Comparison of ENCODE assay signal across 10 cellular contexts in the genomic region with DNA sequence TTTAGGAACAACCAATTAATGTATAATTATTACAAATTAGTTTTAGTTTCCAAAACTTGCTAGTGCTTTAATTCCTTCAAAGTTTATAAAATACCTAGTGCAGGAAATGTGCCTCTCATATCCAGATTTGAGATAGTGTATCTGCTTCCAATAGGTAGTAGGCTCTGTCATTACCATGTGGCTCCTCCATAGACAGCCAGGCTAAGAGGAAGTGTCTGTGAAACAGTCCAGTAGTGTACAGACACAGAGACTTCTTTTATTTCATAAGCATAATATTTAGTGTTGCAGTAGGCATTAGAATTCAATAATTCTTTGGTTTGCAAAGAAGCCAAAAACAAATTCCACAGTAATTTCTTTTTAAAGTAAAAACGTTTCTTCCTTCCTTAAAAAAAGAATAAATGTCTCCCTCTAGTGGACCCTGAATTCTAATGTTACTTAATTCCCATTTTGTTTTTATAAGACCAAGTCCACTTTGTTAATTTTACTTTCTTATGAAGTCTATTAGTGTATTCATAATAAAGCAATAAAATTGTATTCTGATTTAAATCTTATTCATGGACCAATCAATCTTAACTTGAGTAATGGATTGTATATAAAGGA.
DNase-seq lines count a peak whose midpoint lies in the region; ATAC-seq and TF ChIP-seq lines count a peak whose summit lies in the region.
"Had no signal": no experiment of that assay in that cellular context is flagged by ENCODE, and none has a peak within 500 bp of the region (broad histone marks: within the 10 kb centered on the region; RNA-seq: fewer than 3 reads in every experiment).

No MANE protein-coding gene starts in this region.

- whole genome bisulfite sequencing in right lobe of liver (ENCODE audit: insufficient coverage, low coverage, low lambda C conversion rate, missing lambda C conversion rate): 5% methylated on average over 1 of the region's 1 CpG
- WGBS in stomach, 5 donors: 33 to 50% (median 40%) methylated on average over 1 of the region's 1 CpG

- H3K27me3 ChIP-seq in Caco-2 (replicated peaks; ENCODE audit: control insufficient read depth, insufficient read depth, low read length) (no peaks in the 10 kb centered on the region), right lobe of liver (no peaks in the 10 kb centered on the region), stomach (no peaks in the 10 kb centered on the region)

- in situ Hi-C loops in KBM-7 (cut with MboI; ENCODE audit: low pct_unique_long_range_greater_than_20kb, low sequenced_read_pairs): no loop called here

- intact Hi-C loops in Caco-2 (cut with micrococcal nuclease; ENCODE audit: unreplicated experiment): loop anchor here (10.0 kb wide), 1 partner anchor 392 kb away; no protein-coding TSS in a partner anchor
- intact Hi-C loops in right lobe of liver (cut with DNase I): no loop called here
- intact Hi-C loops in stomach (cut with DNase I; ENCODE audit: low total_unique reads): no loop called here

- no peak for TF ChIP-seq EP300 in stomach (IDR thresholded peaks at IDR 0.05)

- TF ChIP-seq CTCF in Caco-2 (IDR thresholded peaks at IDR 0.05; ENCODE audit: insufficient read depth in 1 of 2, low read depth in 1 of 2, low read length in 1 of 2, severe bottlenecking in 1 of 2, unreplicated experiment in 1 of 2) (peak; percentile 20 to 64), WTC11 (IDR thresholded peaks at IDR 0.05) (0 out of 2 replicates have a peak, but pooled peaks have one; percentile 14), right lobe of liver (IDR thresholded peaks at IDR 0.05) (peak; percentile 54 to 59 (median 58)), stomach (IDR thresholded peaks at IDR 0.05) (peak in 2 of 7 experiments; percentile 9 to 16)

- CTCF ChIA-PET in Caco-2 (lab: Charles Lee) (interaction anchor here (0.6 kb wide), 1 partner anchor 205 kb away, joined by 3 read pairs; no protein-coding TSS in a partner anchor), WTC11 (lab: Charles Lee) (interaction anchor here (0.5 kb wide), 1 partner anchor 252 kb away, joined by 4 read pairs; no protein-coding TSS in a partner anchor)

- H3K9me3 Mint-ChIP-seq in Caco-2 (ENCODE audit: unreplicated experiment) (no peaks in the 10 kb centered on the region), WTC11 (peaks cover 12% of the 10 kb centered on the region)

- H3K27me3 Mint-ChIP-seq in Caco-2 (ENCODE audit: insufficient read depth, unreplicated experiment) (no peaks in the 10 kb centered on the region), WTC11 (ENCODE audit: low read depth) (no peaks in the 10 kb centered on the region)

- no peaks in the 10 kb centered on the region for H3K36me3 ChIP-seq in Caco-2 (ENCODE audit: control insufficient read depth, insufficient read depth, low read length)
- H3K36me3 ChIP-seq in right lobe of liver: no peaks in the 10 kb centered on the region
- no peaks in the 10 kb centered on the region for H3K36me3 ChIP-seq in stomach

- POLR2A ChIA-PET in Caco-2 (lab: Charles Lee) (no interaction called here), WTC11 (lab: Charles Lee) (no interaction called here)

- no TSS peak for BruUV-seq in Caco-2 (replicated peaks; lab: Mats Ljungman, UMichigan)

- no peaks in the 10 kb centered on the region for H3K9me3 ChIP-seq in Caco-2
- H3K9me3 ChIP-seq in right lobe of liver: no peaks in the 10 kb centered on the region
- peaks cover 0 to 10% (median 5%) of the 10 kb centered on the region in 4 donors for H3K9me3 ChIP-seq in stomach

- DNase-seq in Caco-2 (no peak), KBM-7 (peak; percentile 39), WTC11 (ENCODE audit: low spot score) (no peak), right lobe of liver (no peak), dedifferentiated amniotic fluid mesenchymal stem cell (ENCODE audit: extremely low spot score) (no peak), stomach (no peak)
- DNase-seq: anterior cingulate cortex had no signal

- H3K27ac Mint-ChIP-seq in Caco-2 (ENCODE audit: unreplicated experiment) (no peak overlapping the region), WTC11 (no peak overlapping the region)
- H3K27ac Mint-ChIP-seq: T-helper 1 cell treated with Interleukin-12 subunit alpha and Interleukin-12 subunit beta and Interleukin-4 antibody, amounts not matched to agents 30 μg/mL and 1 μg/mL, for 36 hours had no signal

- H3K36me3 Mint-ChIP-seq in Caco-2 (ENCODE audit: insufficient read depth, unreplicated experiment): no peaks in the 10 kb centered on the region
- peaks cover 3% of the 10 kb centered on the region for H3K36me3 Mint-ChIP-seq in WTC11

- H3K4me3 ChIP-seq in Caco-2 (ENCODE audit: low read depth, low read length) (no peak overlapping the region), right lobe of liver (no peak overlapping the region), stomach (no peak overlapping the region)

- no peak for ATAC-seq in WTC11
- ATAC-seq in right lobe of liver: peak; percentile 60 to 72 (median 66)
- no peak for ATAC-seq in GM21381 (IDR thresholded peaks at IDR 0.05; ENCODE audit: unreplicated experiment)
- no peak for ATAC-seq in GM21390 (IDR thresholded peaks at IDR 0.05; ENCODE audit: unreplicated experiment)

- H3K4me1 Mint-ChIP-seq in Caco-2 (ENCODE audit: low read depth, unreplicated experiment) (peaks cover 11% of the 10 kb centered on the region), WTC11 (no peaks in the 10 kb centered on the region)

- H3K27ac ChIP-seq in right lobe of liver: no peak overlapping the region
- no peak overlapping the region for H3K27ac ChIP-seq in stomach

- H3K4me3 Mint-ChIP-seq in Caco-2 (ENCODE audit: unreplicated experiment) (no peak overlapping the region), WTC11 (no peak overlapping the region)
- H3K4me3 Mint-ChIP-seq: T-helper 1 cell treated with Interleukin-12 subunit alpha and Interleukin-12 subunit beta and Interleukin-4 antibody, amounts not matched to agents 30 μg/mL and 1 μg/mL, for 36 hours had no signal

- TF ChIP-seq POLR2A in right lobe of liver (IDR thresholded peaks at IDR 0.05) (no peak), stomach (IDR thresholded peaks at IDR 0.05) (no peak)

- H3K4me1 ChIP-seq in Caco-2: peaks cover 11% of the 10 kb centered on the region
- peaks cover 0 to 10% (median 2%) of the 10 kb centered on the region in 4 donors for H3K4me1 ChIP-seq in right lobe of liver
- peaks cover 0 to 13% (median 4%) of the 10 kb centered on the region in 4 donors for H3K4me1 ChIP-seq in stomach

TF ChIP-seq in WTC11, 78 proteins besides CTCF, POLR2A, EP300 and RAD21 (continues in another document):
- no peak for TF ChIP-seq JUN (CRISPR knock-in tag; IDR thresholded peaks at IDR 0.05)
- no peak for TF ChIP-seq GABPB1 (CRISPR knock-in tag; IDR thresholded peaks at IDR 0.05)
- no peak for TF ChIP-seq ESRRA (CRISPR knock-in tag; IDR thresholded peaks at IDR 0.05; ENCODE audit: borderline replicate concordance)
- TF ChIP-seq ZBTB21 (CRISPR knock-in tag; IDR thresholded peaks at IDR 0.05; ENCODE audit: borderline replicate concordance): no peak
- no peak for TF ChIP-seq MYBL2 (CRISPR knock-in tag; IDR thresholded peaks at IDR 0.05)
- TF ChIP-seq, protein P1, sequence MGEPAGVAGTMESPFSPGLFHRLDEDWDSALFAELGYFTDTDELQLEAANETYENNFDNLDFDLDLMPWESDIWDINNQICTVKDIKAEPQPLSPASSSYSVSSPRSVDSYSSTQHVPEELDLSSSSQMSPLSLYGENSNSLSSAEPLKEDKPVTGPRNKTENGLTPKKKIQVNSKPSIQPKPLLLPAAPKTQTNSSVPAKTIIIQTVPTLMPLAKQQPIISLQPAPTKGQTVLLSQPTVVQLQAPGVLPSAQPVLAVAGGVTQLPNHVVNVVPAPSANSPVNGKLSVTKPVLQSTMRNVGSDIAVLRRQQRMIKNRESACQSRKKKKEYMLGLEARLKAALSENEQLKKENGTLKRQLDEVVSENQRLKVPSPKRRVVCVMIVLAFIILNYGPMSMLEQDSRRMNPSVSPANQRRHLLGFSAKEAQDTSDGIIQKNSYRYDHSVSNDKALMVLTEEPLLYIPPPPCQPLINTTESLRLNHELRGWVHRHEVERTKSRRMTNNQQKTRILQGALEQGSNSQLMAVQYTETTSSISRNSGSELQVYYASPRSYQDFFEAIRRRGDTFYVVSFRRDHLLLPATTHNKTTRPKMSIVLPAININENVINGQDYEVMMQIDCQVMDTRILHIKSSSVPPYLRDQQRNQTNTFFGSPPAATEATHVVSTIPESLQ (CRISPR knock-in tag; IDR thresholded peaks at IDR 0.05): no peak
- TF ChIP-seq, protein P2, sequence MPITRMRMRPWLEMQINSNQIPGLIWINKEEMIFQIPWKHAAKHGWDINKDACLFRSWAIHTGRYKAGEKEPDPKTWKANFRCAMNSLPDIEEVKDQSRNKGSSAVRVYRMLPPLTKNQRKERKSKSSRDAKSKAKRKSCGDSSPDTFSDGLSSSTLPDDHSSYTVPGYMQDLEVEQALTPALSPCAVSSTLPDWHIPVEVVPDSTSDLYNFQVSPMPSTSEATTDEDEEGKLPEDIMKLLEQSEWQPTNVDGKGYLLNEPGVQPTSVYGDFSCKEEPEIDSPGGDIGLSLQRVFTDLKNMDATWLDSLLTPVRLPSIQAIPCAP (CRISPR knock-in tag; IDR thresholded peaks at IDR 0.05): no peak
- TF ChIP-seq, protein P3, sequence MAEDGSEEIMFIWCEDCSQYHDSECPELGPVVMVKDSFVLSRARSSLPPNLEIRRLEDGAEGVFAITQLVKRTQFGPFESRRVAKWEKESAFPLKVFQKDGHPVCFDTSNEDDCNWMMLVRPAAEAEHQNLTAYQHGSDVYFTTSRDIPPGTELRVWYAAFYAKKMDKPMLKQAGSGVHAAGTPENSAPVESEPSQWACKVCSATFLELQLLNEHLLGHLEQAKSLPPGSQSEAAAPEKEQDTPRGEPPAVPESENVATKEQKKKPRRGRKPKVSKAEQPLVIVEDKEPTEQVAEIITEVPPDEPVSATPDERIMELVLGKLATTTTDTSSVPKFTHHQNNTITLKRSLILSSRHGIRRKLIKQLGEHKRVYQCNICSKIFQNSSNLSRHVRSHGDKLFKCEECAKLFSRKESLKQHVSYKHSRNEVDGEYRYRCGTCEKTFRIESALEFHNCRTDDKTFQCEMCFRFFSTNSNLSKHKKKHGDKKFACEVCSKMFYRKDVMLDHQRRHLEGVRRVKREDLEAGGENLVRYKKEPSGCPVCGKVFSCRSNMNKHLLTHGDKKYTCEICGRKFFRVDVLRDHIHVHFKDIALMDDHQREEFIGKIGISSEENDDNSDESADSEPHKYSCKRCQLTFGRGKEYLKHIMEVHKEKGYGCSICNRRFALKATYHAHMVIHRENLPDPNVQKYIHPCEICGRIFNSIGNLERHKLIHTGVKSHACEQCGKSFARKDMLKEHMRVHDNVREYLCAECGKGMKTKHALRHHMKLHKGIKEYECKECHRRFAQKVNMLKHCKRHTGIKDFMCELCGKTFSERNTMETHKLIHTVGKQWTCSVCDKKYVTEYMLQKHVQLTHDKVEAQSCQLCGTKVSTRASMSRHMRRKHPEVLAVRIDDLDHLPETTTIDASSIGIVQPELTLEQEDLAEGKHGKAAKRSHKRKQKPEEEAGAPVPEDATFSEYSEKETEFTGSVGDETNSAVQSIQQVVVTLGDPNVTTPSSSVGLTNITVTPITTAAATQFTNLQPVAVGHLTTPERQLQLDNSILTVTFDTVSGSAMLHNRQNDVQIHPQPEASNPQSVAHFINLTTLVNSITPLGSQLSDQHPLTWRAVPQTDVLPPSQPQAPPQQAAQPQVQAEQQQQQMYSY (CRISPR knock-in tag; IDR thresholded peaks at IDR 0.05): no peak

Comparison
In these comparisons a context has a peak if more than half of its experiments do, and no peak if none do; other contexts are left out.
1. ATAC-seq: peak in right lobe of liver (4 of 4); none in WTC11 (single experiment), GM21381 (single experiment) and GM21390 (single experiment).